Comparison of ENCODE assay signal across 8 cellular contexts in genomic region chr2:55133467-55134315, GRCh38.
A peak's percentile ranks its signal among the peaks of the same experiment; 100 is the strongest.
DNase-seq lines count a peak whose midpoint lies in the region; ATAC-seq and TF ChIP-seq lines count a peak whose summit lies in the region.

No MANE protein-coding gene starts in this region.

- no peaks in the 10 kb centered on the region for H3K36me3 ChIP-seq in BLaER1 treated with 17β-estradiol and CSF1 and Interleukin-3, amounts not matched to agents 10 nM and 100 nM
- no peaks in the 10 kb centered on the region for H3K36me3 ChIP-seq in esophagus muscularis mucosa
- no peaks in the 10 kb centered on the region for H3K36me3 ChIP-seq in naive thymus-derived CD4-positive, alpha-beta T cell (ENCODE audit: control insufficient read depth in 2 of 3, insufficient read depth in 3 of 3, low read length in 3 of 3)

- H3K9me3 Mint-ChIP-seq in activated CD8-positive, alpha-beta memory T cell treated with anti-CD3 and anti-CD28 coated beads, Interleukin-2, amount 10 ng/mL, durations not matched to agents 7 days and 5 days (ENCODE audit: low read depth), result no peaks in the 10 kb centered on the region
- peaks cover 0 to 2% (median 0%) of the 10 kb centered on the region in 11 donors for H3K9me3 Mint-ChIP-seq in naive thymus-derived CD4-positive, alpha-beta T cell

- POLR2A ChIA-PET in naive thymus-derived CD4-positive, alpha-beta T cell (lab: Charles Lee), result interaction anchor here (0.6 to 5.6 kb wide), 6 partner anchors 84 to 465 kb away, joined by 3 to 35 read pairs (median 4); partner anchors contain the start of genes CLHC1, RPS27A and RTN4

- ATAC-seq in GM19452 (IDR thresholded peaks at IDR 0.05; ENCODE audit: unreplicated experiment) (peak; percentile 78), HG03575 (IDR thresholded peaks at IDR 0.05; ENCODE audit: extremely low read depth, insufficient number of reproducible peaks, low FRiP score, unreplicated experiment) (peak; percentile 69)
- ATAC-seq in activated CD8-positive, alpha-beta memory T cell treated with anti-CD3 and anti-CD28 coated beads, Interleukin-2, amount 10 ng/mL, durations not matched to agents 7 days and 5 days, result peak; percentile 92
- ATAC-seq in naive thymus-derived CD4-positive, alpha-beta T cell, result peak; percentile 91

- no peaks in the 10 kb centered on the region for H3K27me3 Mint-ChIP-seq in activated CD8-positive, alpha-beta memory T cell treated with anti-CD3 and anti-CD28 coated beads, Interleukin-2, amount 10 ng/mL, durations not matched to agents 7 days and 5 days
- no peaks in the 10 kb centered on the region for H3K27me3 Mint-ChIP-seq in naive thymus-derived CD4-positive, alpha-beta T cell

- no peak for TF ChIP-seq CTCF in esophagus muscularis mucosa (IDR thresholded peaks at IDR 0.05)

- peaks cover 17% of the 10 kb centered on the region for H3K4me1 Mint-ChIP-seq in activated CD8-positive, alpha-beta memory T cell treated with anti-CD3 and anti-CD28 coated beads, Interleukin-2, amount 10 ng/mL, durations not matched to agents 7 days and 5 days
- H3K4me1 Mint-ChIP-seq in naive thymus-derived CD4-positive, alpha-beta T cell, result peaks cover 19 to 49% (median 39%) of the 10 kb centered on the region in 7 donors

- H3K4me3 Mint-ChIP-seq in activated CD8-positive, alpha-beta memory T cell treated with anti-CD3 and anti-CD28 coated beads, Interleukin-2, amount 10 ng/mL, durations not matched to agents 7 days and 5 days, result peak overlapping the region; percentile 65
- peak overlapping the region; percentile 83 to 94 (median 88) for H3K4me3 Mint-ChIP-seq in naive thymus-derived CD4-positive, alpha-beta T cell

- H3K36me3 Mint-ChIP-seq in activated CD8-positive, alpha-beta memory T cell treated with anti-CD3 and anti-CD28 coated beads, Interleukin-2, amount 10 ng/mL, durations not matched to agents 7 days and 5 days, result peaks cover 2% of the 10 kb centered on the region
- H3K36me3 Mint-ChIP-seq in naive thymus-derived CD4-positive, alpha-beta T cell, result peaks cover 0 to 5% (median 0%) of the 10 kb centered on the region in 5 donors

- H3K27me3 ChIP-seq in BLaER1 treated with 17β-estradiol and CSF1 and Interleukin-3, amounts not matched to agents 10 nM and 100 nM, result no peaks in the 10 kb centered on the region
- H3K27me3 ChIP-seq in esophagus muscularis mucosa, result no peaks in the 10 kb centered on the region
- no peaks in the 10 kb centered on the region for H3K27me3 ChIP-seq in naive thymus-derived CD4-positive, alpha-beta T cell (ENCODE audit: control insufficient read depth in 2 of 2, insufficient read depth in 2 of 2, low read length in 2 of 2)

- intact Hi-C loops in esophagus muscularis mucosa (cut with DNase I), result no loop called here
- intact Hi-C loops in naive thymus-derived CD4-positive, alpha-beta T cell (cut with micrococcal nuclease), result loop anchor here (1.0 to 10.0 kb wide), 11 partner anchors 34 to 1016 kb away; partner anchors contain the start of genes EML6 (in 2 of the 2), PPP4R3B (in 2 of the 2), RTN4 (in 2 of the 2) and ACYP2 (in 1 of the 2)

- CTCF ChIA-PET in activated CD8-positive, alpha-beta memory T cell treated with anti-CD3 and anti-CD28 coated beads, Interleukin-2, amount 10 ng/mL, durations not matched to agents 7 days and 5 days (lab: Charles Lee), result interaction anchor here (1.2 kb wide), 1 partner anchor 84 kb away, joined by 5 read pairs; the partner anchor contains the start of gene RTN4
- CTCF ChIA-PET in naive thymus-derived CD4-positive, alpha-beta T cell (lab: Charles Lee), result interaction anchor here (1.3 kb wide), 1 partner anchor 84 kb away, joined by 6 read pairs; the partner anchor contains the start of gene RTN4

- H3K9ac ChIP-seq in BLaER1 treated with 17β-estradiol and CSF1 and Interleukin-3, amounts not matched to agents 10 nM and 100 nM, result peak overlapping the region in 9 of 11 experiments; percentile 13 to 89 (median 28); a peak in 9 of 22 replicates

- peaks cover 46 to 63% (median 49%) of the 10 kb centered on the region in 10 experiments for H3K4me1 ChIP-seq in BLaER1 treated with 17β-estradiol and CSF1 and Interleukin-3, amounts not matched to agents 10 nM and 100 nM
- H3K4me1 ChIP-seq in esophagus muscularis mucosa, result peaks cover 8 to 46% (median 38%) of the 10 kb centered on the region in 4 donors
- peaks cover 14 to 22% of the 10 kb centered on the region in 2 donors for H3K4me1 ChIP-seq in naive thymus-derived CD4-positive, alpha-beta T cell (ENCODE audit: control insufficient read depth in 2 of 2, insufficient read depth in 2 of 2, low read length in 2 of 2)

- peak; percentile 77 for DNase-seq in activated CD8-positive, alpha-beta memory T cell treated with anti-CD3 and anti-CD28 coated beads, Interleukin-2, amount 10 ng/mL, durations not matched to agents 7 days and 5 days
- DNase-seq in esophagus muscularis mucosa (ENCODE audit: extremely low spot score) (no peak), superior temporal gyrus (ENCODE audit: extremely low spot score) (peak; percentile 94), cerebellar cortex (ENCODE audit: low spot score) (no peak)
- peak; percentile 17 to 78 (median 52) for DNase-seq in naive thymus-derived CD4-positive, alpha-beta T cell

- H3K27ac ChIP-seq in BLaER1 treated with 17β-estradiol and CSF1 and Interleukin-3, amounts not matched to agents 10 nM and 100 nM, result peak overlapping the region in 9 of 11 experiments; percentile 49 to 96 (median 67); a peak in 18 of 22 replicates
- peak overlapping the region; percentile 72 to 83 (median 72) for H3K27ac ChIP-seq in esophagus muscularis mucosa (replicated peaks in 1 of 4)
- peak overlapping the region; percentile 76 for H3K27ac ChIP-seq in naive thymus-derived CD4-positive, alpha-beta T cell (ENCODE audit: low read depth, low read length)

- peak overlapping the region in 7 of 10 experiments; percentile 3 to 50 (median 35); a peak in 8 of 20 replicates for H3K4me3 ChIP-seq in BLaER1 treated with 17β-estradiol and CSF1 and Interleukin-3, amounts not matched to agents 10 nM and 100 nM
- H3K4me3 ChIP-seq in esophagus muscularis mucosa, result peak overlapping the region; percentile 38 to 45 (median 42)
- peak overlapping the region; percentile 55 for H3K4me3 ChIP-seq in naive thymus-derived CD4-positive, alpha-beta T cell (ENCODE audit: low read length)

- no peak for TF ChIP-seq POLR2A in esophagus muscularis mucosa (IDR thresholded peaks at IDR 0.05; ENCODE audit: low read depth)

- H3K27ac Mint-ChIP-seq in activated CD8-positive, alpha-beta memory T cell treated with anti-CD3 and anti-CD28 coated beads, Interleukin-2, amount 10 ng/mL, durations not matched to agents 7 days and 5 days, result peak overlapping the region; percentile 84
- peak overlapping the region; percentile 91 to 98 (median 97) for H3K27ac Mint-ChIP-seq in naive thymus-derived CD4-positive, alpha-beta T cell

- WGBS in esophagus muscularis mucosa, result 41% methylated on average over 10 of the region's 10 CpGs

- H3K4me2 ChIP-seq in BLaER1 treated with 17β-estradiol and CSF1 and Interleukin-3, amounts not matched to agents 10 nM and 100 nM, result peak overlapping the region; percentile 63 to 97 (median 77)

- H4K20me1 ChIP-seq in BLaER1 treated with 17β-estradiol and CSF1 and Interleukin-3, amounts not matched to agents 10 nM and 100 nM, result no peaks in the 10 kb centered on the region

- no peaks in the 10 kb centered on the region for H3K9me3 ChIP-seq in BLaER1 treated with 17β-estradiol and CSF1 and Interleukin-3, amounts not matched to agents 10 nM and 100 nM (replicated peaks in 1 of 11)
- no peaks in the 10 kb centered on the region for H3K9me3 ChIP-seq in esophagus muscularis mucosa
- no peaks in the 10 kb centered on the region for H3K9me3 ChIP-seq in naive thymus-derived CD4-positive, alpha-beta T cell (ENCODE audit: control insufficient read depth in 2 of 3, low read length in 3 of 3)

- TF ChIP-seq EP300 in esophagus muscularis mucosa (IDR thresholded peaks at IDR 0.05), result no peak

Comparison
In these comparisons a context has a peak if more than half of its experiments do, and no peak if none do; other contexts are left out.
1. DNase-seq: peak in activated CD8-positive, alpha-beta memory T cell treated with anti-CD3 and anti-CD28 coated beads, Interleukin-2, amount 10 ng/mL, durations not matched to agents 7 days and 5 days (single experiment), naive thymus-derived CD4-positive, alpha-beta T cell (9 of 9) and superior temporal gyrus (single experiment); none in esophagus muscularis mucosa (single experiment) and cerebellar cortex (single experiment).
2. Peak in every context shown above with its lines, with median percentiles within 50 percentile points of each other: H3K27ac ChIP-seq, H3K4me3 ChIP-seq and ATAC-seq.